ENCODE assay signal across 8 cellular contexts in genomic region chr6:121436966-121437756, GRCh38. TPM values are rescaled to one million over a fixed set of nuclear protein-coding genes. Genes with fewer than 3 reads are reported as not detected.
A peak's percentile ranks its signal among the peaks of the same experiment; 100 is the strongest.
DNase-seq lines count a peak whose midpoint lies in the region; ATAC-seq, FAIRE-seq and TF ChIP-seq lines count a peak whose summit lies in the region.

No MANE protein-coding gene starts in this region.

- FAIRE-seq in GM12891 (lab: Jason Lieb, UNC) = no peak

- no peaks in the 10 kb centered on the region for H3K36me3 ChIP-seq in adrenal gland (replicated peaks in 1 of 2)
- H3K36me3 ChIP-seq in rectal smooth muscle tissue (ENCODE audit: control insufficient read depth, insufficient read depth, low read length) = no peaks in the 10 kb centered on the region

- intact Hi-C loops in adrenal gland (cut with DNase I) = loop anchor here (10.0 kb wide), 2 partner anchors 258 to 418 kb away; no protein-coding TSS in a partner anchor
- intact Hi-C loops in right cardiac atrium (cut with DNase I) = loop anchor here (5.0 to 10.0 kb wide), 5 partner anchors 408 to 600 kb away; no protein-coding TSS in a partner anchor

- H3K27ac ChIP-seq in adrenal gland = peak overlapping the region; percentile 65 to 88 (median 85)
- peak overlapping the region; percentile 91 for H3K27ac ChIP-seq in right cardiac atrium (ENCODE audit: low read length)
- H3K27ac ChIP-seq in rectal smooth muscle tissue (ENCODE audit: low read depth, low read length) = peak overlapping the region; percentile 65

- H3K4me1 ChIP-seq in adrenal gland (replicated peaks in 1 of 2) = peaks cover 6 to 26% of the 10 kb centered on the region in 2 donors
- H3K4me1 ChIP-seq in right cardiac atrium (ENCODE audit: control insufficient read depth, insufficient read depth, low read length) = no peaks in the 10 kb centered on the region
- no peaks in the 10 kb centered on the region for H3K4me1 ChIP-seq in rectal smooth muscle tissue (ENCODE audit: control insufficient read depth, insufficient read depth, low read length)

- H3K4me3 ChIP-seq in Jurkat, Clone E6-1 (ENCODE audit: low read length) = peak overlapping the region; percentile 11; the same call in 1 of the 2 replicates
- H3K4me3 ChIP-seq in adrenal gland = peak overlapping the region; percentile 45 to 92 (median 80)
- peak overlapping the region; percentile 91 for H3K4me3 ChIP-seq in right cardiac atrium (ENCODE audit: low read length)
- H3K4me3 ChIP-seq in rectal smooth muscle tissue (ENCODE audit: low read length) = peak overlapping the region; percentile 78

- H3K9me3 ChIP-seq in adrenal gland (replicated peaks in 1 of 3) (no peaks in the 10 kb centered on the region), right cardiac atrium (ENCODE audit: control insufficient read depth, low read length) (no peaks in the 10 kb centered on the region)

- peak in 1 of 2 donors; percentile 18 for TF ChIP-seq POLR2A in adrenal gland (IDR thresholded peaks at IDR 0.05)
- no peak for TF ChIP-seq POLR2A in GM12891 (IDR thresholded peaks at IDR 0.05; ENCODE audit: low read depth, low read length)

- DNase-seq in AG09319 (ENCODE audit: extremely low read depth, low read depth) (peak; percentile 16), adrenal gland (peak; percentile 58 to 70 (median 66)), right cardiac atrium (peak; percentile 56 to 67 (median 65)), globus pallidus (ENCODE audit: low spot score) (no peak), GM12891 (ENCODE audit: insufficient read length, low spot score) (no peak)
- DNase-seq in Jurkat, Clone E6-1 (ENCODE audit: low read depth, low spot score) = no peak

- ATAC-seq in right cardiac atrium (peak; percentile 61 to 80), HG02798 (IDR thresholded peaks at IDR 0.05; ENCODE audit: poor library complexity, unreplicated experiment) (no peak)

- peak overlapping the region; percentile 66 for H3K9ac ChIP-seq in rectal smooth muscle tissue (ENCODE audit: low read length)

- WGBS in adrenal gland, 4 donors = 0 to 2% (median 1%) methylated on average over 29 to 41 of the region's 41 CpGs
- WGBS in right cardiac atrium = under 1% methylated on average over 41 of the region's 41 CpGs

- H3K27me3 ChIP-seq in adrenal gland (no peaks in the 10 kb centered on the region), right cardiac atrium (ENCODE audit: control insufficient read depth, insufficient read depth) (no peaks in the 10 kb centered on the region), rectal smooth muscle tissue (ENCODE audit: control insufficient read depth, insufficient read depth, low read length) (peaks cover 6% of the 10 kb centered on the region)

- TF ChIP-seq CTCF in AG09319 (IDR thresholded peaks at IDR 0.05; ENCODE audit: low read depth, low read length) (no peak), adrenal gland (IDR thresholded peaks at IDR 0.05) (no peak)

TF ChIP-seq in GM12891, 5 proteins besides CTCF, POLR2A, EP300 and RAD21:
- TF ChIP-seq POLR2AphosphoS5 (IDR thresholded peaks at IDR 0.05; ENCODE audit: low read depth, low read length) (no peak), POU2F2 (IDR thresholded peaks at IDR 0.05; ENCODE audit: low read depth, low read length) (no peak), PAX5 (IDR thresholded peaks at IDR 0.05; ENCODE audit: insufficient read depth, low read length, severe bottlenecking) (no peak), TAF1 (IDR thresholded peaks at IDR 0.05; ENCODE audit: low read depth, low read length) (no peak), SPI1 (IDR thresholded peaks at IDR 0.05; ENCODE audit: low read depth, low read length) (no peak)

RNA-seq across cellular contexts. Expression of gene GJA1, which starts 1.7 kb away (rescaled TPM):
- polyA plus RNA-seq in Jurkat, Clone E6-1 (2012; ENCODE audit: insufficient read depth, insufficient read length) = not detected
- 100 to 1,000 TPM; 330 to 893 (median 615) TPM for total RNA-seq in adrenal gland
- 100 to 1,000 TPM in 2 of 3 donors, 10 to 100 TPM in 1; 80.7 to 805 (median 130) TPM for polyA plus RNA-seq in adrenal gland
- 100 to 1,000 TPM; 101 to 217 (median 148) TPM for total RNA-seq in right cardiac atrium
- 116 TPM for polyA plus RNA-seq in right cardiac atrium
- not detected for polyA plus RNA-seq in GM12891 (2012; ENCODE audit: low read depth, missing spikeins)

Comparison
In these comparisons a context has a peak if more than half of its experiments do, and no peak if none do; other contexts are left out.
1. DNase-seq: peak in AG09319 (single experiment), adrenal gland (7 of 7) and right cardiac atrium (3 of 3); none in Jurkat, Clone E6-1 (single experiment), globus pallidus (single experiment) and GM12891 (single experiment).
2. H3K4me3 ChIP-seq: peak in every context shown above with its lines; median percentile 91 in right cardiac atrium; 80 in adrenal gland; 78 in rectal smooth muscle tissue; 11 in Jurkat, Clone E6-1.
3. Peak in every context shown above with its lines, with median percentiles within 50 percentile points of each other: H3K27ac ChIP-seq.